In the genomic region with DNA sequence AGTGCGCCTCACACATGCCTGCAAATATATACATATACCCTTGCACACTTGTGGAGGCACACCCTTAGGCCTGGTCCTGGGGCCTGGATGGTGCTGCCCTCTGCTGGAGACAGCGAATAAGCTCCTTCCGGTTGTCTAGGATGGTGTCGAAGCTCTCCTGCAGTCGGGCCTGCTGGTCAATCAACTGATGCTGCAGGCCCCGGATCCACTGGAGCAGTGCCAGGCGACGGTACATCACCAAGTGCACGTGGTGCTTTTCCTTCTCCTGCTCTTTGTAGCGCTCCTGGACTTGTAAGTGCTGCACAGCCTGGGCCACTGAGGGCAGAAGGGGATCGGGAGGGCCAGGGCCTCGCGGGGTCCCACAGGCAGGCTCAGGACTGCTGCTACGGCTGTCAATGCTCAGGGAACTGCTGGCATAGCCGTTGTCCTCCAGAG, we compare ENCODE assay signal across 1 cellular context.
TF ChIP-seq lines count a peak whose summit lies in the region.

No MANE protein-coding gene starts in this region.

TF ChIP-seq in HEK293, 187 proteins besides CTCF, POLR2A, EP300 and RAD21 (continued from another document and continues in another):
- TF ChIP-seq, protein P1, sequence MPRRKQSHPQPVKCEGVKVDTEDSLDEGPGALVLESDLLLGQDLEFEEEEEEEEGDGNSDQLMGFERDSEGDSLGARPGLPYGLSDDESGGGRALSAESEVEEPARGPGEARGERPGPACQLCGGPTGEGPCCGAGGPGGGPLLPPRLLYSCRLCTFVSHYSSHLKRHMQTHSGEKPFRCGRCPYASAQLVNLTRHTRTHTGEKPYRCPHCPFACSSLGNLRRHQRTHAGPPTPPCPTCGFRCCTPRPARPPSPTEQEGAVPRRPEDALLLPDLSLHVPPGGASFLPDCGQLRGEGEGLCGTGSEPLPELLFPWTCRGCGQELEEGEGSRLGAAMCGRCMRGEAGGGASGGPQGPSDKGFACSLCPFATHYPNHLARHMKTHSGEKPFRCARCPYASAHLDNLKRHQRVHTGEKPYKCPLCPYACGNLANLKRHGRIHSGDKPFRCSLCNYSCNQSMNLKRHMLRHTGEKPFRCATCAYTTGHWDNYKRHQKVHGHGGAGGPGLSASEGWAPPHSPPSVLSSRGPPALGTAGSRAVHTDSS (tag by site-specific recombination; IDR thresholded peaks at IDR 0.05) = no peak
- TF ChIP-seq ZNF248 (tag by site-specific recombination; IDR thresholded peaks at IDR 0.05) = no peak
- TF ChIP-seq, protein P2, sequence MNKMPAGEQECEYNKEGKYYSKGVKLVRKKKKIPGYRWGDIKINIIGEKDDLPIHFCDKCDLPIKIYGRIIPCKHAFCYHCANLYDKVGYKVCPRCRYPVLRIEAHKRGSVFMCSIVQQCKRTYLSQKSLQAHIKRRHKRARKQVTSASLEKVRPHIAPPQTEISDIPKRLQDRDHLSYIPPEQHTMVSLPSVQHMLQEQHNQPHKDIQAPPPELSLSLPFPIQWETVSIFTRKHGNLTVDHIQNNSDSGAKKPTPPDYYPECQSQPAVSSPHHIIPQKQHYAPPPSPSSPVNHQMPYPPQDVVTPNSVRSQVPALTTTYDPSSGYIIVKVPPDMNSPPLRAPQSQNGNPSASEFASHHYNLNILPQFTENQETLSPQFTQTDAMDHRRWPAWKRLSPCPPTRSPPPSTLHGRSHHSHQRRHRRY (tag by site-specific recombination; IDR thresholded peaks at IDR 0.05) = no peak
- TF ChIP-seq, protein P3, sequence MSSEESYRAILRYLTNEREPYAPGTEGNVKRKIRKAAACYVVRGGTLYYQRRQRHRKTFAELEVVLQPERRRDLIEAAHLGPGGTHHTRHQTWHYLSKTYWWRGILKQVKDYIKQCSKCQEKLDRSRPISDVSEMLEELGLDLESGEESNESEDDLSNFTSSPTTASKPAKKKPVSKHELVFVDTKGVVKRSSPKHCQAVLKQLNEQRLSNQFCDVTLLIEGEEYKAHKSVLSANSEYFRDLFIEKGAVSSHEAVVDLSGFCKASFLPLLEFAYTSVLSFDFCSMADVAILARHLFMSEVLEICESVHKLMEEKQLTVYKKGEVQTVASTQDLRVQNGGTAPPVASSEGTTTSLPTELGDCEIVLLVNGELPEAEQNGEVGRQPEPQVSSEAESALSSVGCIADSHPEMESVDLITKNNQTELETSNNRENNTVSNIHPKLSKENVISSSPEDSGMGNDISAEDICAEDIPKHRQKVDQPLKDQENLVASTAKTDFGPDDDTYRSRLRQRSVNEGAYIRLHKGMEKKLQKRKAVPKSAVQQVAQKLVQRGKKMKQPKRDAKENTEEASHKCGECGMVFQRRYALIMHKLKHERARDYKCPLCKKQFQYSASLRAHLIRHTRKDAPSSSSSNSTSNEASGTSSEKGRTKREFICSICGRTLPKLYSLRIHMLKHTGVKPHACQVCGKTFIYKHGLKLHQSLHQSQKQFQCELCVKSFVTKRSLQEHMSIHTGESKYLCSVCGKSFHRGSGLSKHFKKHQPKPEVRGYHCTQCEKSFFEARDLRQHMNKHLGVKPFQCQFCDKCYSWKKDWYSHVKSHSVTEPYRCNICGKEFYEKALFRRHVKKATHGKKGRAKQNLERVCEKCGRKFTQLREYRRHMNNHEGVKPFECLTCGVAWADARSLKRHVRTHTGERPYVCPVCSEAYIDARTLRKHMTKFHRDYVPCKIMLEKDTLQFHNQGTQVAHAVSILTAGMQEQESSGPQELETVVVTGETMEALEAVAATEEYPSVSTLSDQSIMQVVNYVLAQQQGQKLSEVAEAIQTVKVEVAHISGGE (tag by site-specific recombination; conservative IDR thresholded peaks at IDR 0.05; ENCODE audit: low read depth) = no peak
- peak; percentile 70; the same call in 1 of the 2 replicates for TF ChIP-seq ZBTB48 (tag by site-specific recombination; IDR thresholded peaks at IDR 0.05)
- TF ChIP-seq, protein P4, sequence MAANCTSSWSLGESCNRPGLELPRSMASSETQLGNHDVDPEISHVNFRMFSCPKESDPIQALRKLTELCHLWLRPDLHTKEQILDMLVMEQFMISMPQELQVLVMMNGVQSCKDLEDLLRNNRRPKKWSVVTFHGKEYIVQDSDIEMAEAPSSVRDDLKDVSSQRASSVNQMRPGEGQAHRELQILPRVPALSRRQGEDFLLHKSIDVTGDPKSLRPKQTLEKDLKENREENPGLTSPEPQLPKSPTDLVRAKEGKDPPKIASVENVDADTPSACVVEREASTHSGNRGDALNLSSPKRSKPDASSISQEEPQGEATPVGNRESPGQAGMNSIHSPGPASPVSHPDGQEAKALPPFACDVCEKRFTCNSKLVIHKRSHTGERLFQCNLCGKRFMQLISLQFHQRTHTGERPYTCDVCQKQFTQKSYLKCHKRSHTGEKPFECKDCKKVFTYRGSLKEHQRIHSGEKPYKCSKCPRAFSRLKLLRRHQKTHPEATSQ (tag by site-specific recombination; IDR thresholded peaks at IDR 0.05) = no peak
- TF ChIP-seq, protein P5, sequence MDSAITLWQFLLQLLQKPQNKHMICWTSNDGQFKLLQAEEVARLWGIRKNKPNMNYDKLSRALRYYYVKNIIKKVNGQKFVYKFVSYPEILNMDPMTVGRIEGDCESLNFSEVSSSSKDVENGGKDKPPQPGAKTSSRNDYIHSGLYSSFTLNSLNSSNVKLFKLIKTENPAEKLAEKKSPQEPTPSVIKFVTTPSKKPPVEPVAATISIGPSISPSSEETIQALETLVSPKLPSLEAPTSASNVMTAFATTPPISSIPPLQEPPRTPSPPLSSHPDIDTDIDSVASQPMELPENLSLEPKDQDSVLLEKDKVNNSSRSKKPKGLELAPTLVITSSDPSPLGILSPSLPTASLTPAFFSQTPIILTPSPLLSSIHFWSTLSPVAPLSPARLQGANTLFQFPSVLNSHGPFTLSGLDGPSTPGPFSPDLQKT (IDR thresholded peaks at IDR 0.05; ENCODE audit: borderline replicate concordance, low read depth, low read length) = no peak
- TF ChIP-seq, protein P6, sequence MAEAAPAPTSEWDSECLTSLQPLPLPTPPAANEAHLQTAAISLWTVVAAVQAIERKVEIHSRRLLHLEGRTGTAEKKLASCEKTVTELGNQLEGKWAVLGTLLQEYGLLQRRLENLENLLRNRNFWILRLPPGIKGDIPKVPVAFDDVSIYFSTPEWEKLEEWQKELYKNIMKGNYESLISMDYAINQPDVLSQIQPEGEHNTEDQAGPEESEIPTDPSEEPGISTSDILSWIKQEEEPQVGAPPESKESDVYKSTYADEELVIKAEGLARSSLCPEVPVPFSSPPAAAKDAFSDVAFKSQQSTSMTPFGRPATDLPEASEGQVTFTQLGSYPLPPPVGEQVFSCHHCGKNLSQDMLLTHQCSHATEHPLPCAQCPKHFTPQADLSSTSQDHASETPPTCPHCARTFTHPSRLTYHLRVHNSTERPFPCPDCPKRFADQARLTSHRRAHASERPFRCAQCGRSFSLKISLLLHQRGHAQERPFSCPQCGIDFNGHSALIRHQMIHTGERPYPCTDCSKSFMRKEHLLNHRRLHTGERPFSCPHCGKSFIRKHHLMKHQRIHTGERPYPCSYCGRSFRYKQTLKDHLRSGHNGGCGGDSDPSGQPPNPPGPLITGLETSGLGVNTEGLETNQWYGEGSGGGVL (tag by site-specific recombination; IDR thresholded peaks at IDR 0.05) = no peak
- no peak for TF ChIP-seq ZNF624 (tag by site-specific recombination; IDR thresholded peaks at IDR 0.05)
- TF ChIP-seq ZNF311 (tag by site-specific recombination; IDR thresholded peaks at IDR 0.05; ENCODE audit: borderline replicate concordance) = no peak
- TF ChIP-seq, protein P7, sequence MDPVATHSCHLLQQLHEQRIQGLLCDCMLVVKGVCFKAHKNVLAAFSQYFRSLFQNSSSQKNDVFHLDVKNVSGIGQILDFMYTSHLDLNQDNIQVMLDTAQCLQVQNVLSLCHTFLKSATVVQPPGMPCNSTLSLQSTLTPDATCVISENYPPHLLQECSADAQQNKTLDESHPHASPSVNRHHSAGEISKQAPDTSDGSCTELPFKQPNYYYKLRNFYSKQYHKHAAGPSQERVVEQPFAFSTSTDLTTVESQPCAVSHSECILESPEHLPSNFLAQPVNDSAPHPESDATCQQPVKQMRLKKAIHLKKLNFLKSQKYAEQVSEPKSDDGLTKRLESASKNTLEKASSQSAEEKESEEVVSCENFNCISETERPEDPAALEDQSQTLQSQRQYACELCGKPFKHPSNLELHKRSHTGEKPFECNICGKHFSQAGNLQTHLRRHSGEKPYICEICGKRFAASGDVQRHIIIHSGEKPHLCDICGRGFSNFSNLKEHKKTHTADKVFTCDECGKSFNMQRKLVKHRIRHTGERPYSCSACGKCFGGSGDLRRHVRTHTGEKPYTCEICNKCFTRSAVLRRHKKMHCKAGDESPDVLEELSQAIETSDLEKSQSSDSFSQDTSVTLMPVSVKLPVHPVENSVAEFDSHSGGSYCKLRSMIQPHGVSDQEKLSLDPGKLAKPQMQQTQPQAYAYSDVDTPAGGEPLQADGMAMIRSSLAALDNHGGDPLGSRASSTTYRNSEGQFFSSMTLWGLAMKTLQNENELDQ (tag by site-specific recombination; IDR thresholded peaks at IDR 0.05; ENCODE audit: low read depth) = no peak
- TF ChIP-seq ZNF747 (tag by site-specific recombination; IDR thresholded peaks at IDR 0.05) = no peak
- peak; percentile 94 for TF ChIP-seq SCRT2 (tag by site-specific recombination; IDR thresholded peaks at IDR 0.05)
- TF ChIP-seq YY1 (tag by site-specific recombination; IDR thresholded peaks at IDR 0.05) = no peak
- TF ChIP-seq, protein P8, sequence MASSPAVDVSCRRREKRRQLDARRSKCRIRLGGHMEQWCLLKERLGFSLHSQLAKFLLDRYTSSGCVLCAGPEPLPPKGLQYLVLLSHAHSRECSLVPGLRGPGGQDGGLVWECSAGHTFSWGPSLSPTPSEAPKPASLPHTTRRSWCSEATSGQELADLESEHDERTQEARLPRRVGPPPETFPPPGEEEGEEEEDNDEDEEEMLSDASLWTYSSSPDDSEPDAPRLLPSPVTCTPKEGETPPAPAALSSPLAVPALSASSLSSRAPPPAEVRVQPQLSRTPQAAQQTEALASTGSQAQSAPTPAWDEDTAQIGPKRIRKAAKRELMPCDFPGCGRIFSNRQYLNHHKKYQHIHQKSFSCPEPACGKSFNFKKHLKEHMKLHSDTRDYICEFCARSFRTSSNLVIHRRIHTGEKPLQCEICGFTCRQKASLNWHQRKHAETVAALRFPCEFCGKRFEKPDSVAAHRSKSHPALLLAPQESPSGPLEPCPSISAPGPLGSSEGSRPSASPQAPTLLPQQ (tag by site-specific recombination; IDR thresholded peaks at IDR 0.05) = 0 out of 2 replicates have a peak, but pooled peaks have one; percentile 37
- no peak for TF ChIP-seq ZBTB7A (tag by site-specific recombination; IDR thresholded peaks at IDR 0.05; ENCODE audit: low read depth)
- no peak for TF ChIP-seq ZNF239 (tag by site-specific recombination; IDR thresholded peaks at IDR 0.05)
- TF ChIP-seq, protein P9, sequence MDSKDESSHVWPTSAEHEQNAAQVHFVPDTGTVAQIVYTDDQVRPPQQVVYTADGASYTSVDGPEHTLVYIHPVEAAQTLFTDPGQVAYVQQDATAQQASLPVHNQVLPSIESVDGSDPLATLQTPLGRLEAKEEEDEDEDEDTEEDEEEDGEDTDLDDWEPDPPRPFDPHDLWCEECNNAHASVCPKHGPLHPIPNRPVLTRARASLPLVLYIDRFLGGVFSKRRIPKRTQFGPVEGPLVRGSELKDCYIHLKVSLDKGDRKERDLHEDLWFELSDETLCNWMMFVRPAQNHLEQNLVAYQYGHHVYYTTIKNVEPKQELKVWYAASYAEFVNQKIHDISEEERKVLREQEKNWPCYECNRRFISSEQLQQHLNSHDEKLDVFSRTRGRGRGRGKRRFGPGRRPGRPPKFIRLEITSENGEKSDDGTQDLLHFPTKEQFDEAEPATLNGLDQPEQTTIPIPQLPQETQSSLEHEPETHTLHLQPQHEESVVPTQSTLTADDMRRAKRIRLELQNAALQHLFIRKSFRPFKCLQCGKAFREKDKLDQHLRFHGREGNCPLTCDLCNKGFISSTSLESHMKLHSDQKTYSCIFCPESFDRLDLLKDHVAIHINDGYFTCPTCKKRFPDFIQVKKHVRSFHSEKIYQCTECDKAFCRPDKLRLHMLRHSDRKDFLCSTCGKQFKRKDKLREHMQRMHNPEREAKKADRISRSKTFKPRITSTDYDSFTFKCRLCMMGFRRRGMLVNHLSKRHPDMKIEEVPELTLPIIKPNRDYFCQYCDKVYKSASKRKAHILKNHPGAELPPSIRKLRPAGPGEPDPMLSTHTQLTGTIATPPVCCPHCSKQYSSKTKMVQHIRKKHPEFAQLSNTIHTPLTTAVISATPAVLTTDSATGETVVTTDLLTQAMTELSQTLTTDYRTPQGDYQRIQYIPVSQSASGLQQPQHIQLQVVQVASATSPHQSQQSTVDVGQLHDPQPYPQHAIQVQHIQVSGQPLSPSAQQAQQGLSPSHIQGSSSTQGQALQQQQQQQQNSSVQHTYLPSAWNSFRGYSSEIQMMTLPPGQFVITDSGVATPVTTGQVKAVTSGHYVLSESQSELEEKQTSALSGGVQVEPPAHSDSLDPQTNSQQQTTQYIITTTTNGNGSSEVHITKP (tag by site-specific recombination; IDR thresholded peaks at IDR 0.05) = no peak
- TF ChIP-seq ZNF792 (tag by site-specific recombination; IDR thresholded peaks at IDR 0.05) = no peak
- no peak for TF ChIP-seq KLF10 (tag by site-specific recombination; IDR thresholded peaks at IDR 0.05)
- TF ChIP-seq ZNF548 (tag by site-specific recombination; IDR thresholded peaks at IDR 0.05) = no peak
- no peak for TF ChIP-seq ZNF768 (tag by site-specific recombination; IDR thresholded peaks at IDR 0.05)
- no peak for TF ChIP-seq ZBTB1 (tag by site-specific recombination; IDR thresholded peaks at IDR 0.05)
- TF ChIP-seq, protein P10, sequence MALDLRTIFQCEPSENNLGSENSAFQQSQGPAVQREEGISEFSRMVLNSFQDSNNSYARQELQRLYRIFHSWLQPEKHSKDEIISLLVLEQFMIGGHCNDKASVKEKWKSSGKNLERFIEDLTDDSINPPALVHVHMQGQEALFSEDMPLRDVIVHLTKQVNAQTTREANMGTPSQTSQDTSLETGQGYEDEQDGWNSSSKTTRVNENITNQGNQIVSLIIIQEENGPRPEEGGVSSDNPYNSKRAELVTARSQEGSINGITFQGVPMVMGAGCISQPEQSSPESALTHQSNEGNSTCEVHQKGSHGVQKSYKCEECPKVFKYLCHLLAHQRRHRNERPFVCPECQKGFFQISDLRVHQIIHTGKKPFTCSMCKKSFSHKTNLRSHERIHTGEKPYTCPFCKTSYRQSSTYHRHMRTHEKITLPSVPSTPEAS (tag by site-specific recombination; IDR thresholded peaks at IDR 0.05) = 0 out of 2 replicates have a peak, but pooled peaks have one; percentile 12
- TF ChIP-seq ZSCAN30 (tag by site-specific recombination; IDR thresholded peaks at IDR 0.05) = 0 out of 2 replicates have a peak, but pooled peaks have one; percentile 62
- TF ChIP-seq, protein P11, sequence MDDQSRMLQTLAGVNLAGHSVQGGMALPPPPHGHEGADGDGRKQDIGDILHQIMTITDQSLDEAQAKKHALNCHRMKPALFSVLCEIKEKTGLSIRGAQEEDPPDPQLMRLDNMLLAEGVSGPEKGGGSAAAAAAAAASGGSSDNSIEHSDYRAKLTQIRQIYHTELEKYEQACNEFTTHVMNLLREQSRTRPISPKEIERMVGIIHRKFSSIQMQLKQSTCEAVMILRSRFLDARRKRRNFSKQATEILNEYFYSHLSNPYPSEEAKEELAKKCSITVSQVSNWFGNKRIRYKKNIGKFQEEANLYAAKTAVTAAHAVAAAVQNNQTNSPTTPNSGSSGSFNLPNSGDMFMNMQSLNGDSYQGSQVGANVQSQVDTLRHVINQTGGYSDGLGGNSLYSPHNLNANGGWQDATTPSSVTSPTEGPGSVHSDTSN (CRISPR knock-in tag; IDR thresholded peaks at IDR 0.05) = no peak
- TF ChIP-seq, protein P12, sequence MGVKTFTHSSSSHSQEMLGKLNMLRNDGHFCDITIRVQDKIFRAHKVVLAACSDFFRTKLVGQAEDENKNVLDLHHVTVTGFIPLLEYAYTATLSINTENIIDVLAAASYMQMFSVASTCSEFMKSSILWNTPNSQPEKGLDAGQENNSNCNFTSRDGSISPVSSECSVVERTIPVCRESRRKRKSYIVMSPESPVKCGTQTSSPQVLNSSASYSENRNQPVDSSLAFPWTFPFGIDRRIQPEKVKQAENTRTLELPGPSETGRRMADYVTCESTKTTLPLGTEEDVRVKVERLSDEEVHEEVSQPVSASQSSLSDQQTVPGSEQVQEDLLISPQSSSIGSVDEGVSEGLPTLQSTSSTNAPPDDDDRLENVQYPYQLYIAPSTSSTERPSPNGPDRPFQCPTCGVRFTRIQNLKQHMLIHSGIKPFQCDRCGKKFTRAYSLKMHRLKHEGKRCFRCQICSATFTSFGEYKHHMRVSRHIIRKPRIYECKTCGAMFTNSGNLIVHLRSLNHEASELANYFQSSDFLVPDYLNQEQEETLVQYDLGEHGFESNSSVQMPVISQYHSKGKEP (tag by site-specific recombination; IDR thresholded peaks at IDR 0.05) = no peak
